26 cellular contexts compared by ENCODE assay signal in genomic region chr3:18562364-18563154, GRCh38.
"Had no signal": no experiment of that assay in that cellular context is flagged by ENCODE, and none has a peak within 500 bp of the region (broad histone marks: within the 10 kb centered on the region; RNA-seq: fewer than 3 reads in every experiment).

No MANE protein-coding gene starts in this region.

- H3K36me3 Mint-ChIP-seq: naive thymus-derived CD8-positive, alpha-beta T cell had no signal

- H3K4me3 Mint-ChIP-seq: activated B cell treated with CpG ODN at 0.5 μM for 24 hours; activated naive CD4-positive, alpha-beta T cell treated with anti-CD3 and anti-CD28 coated beads for 36 hours; activated naive CD8-positive, alpha-beta T cell treated with anti-CD3 and anti-CD28 coated beads for 36 hours; naive thymus-derived CD8-positive, alpha-beta T cell had no signal

- H3K36me3 ChIP-seq: adrenal gland, cardiac muscle cell, colonic mucosa, gastrocnemius medialis, right atrium auricular region, tibial nerve had no signal

- DNase-seq: activated B cell treated with CpG ODN at 0.5 μM for 24 hours; activated CD4-positive, alpha-beta T cell treated with anti-CD3 and anti-CD28 coated beads, Interleukin-2, amount 50 U/mL, for 4 hours; activated CD8-positive, alpha-beta memory T cell treated with anti-CD3 and anti-CD28 coated beads, Interleukin-2, amount 50 U/mL, for 4 hours; activated effector memory CD4-positive, alpha-beta T cell treated with Interleukin-2 at 50 U/mL for 16 hours; activated naive CD4-positive, alpha-beta T cell treated with anti-CD3 and anti-CD28 coated beads for 36 hours; activated naive CD8-positive, alpha-beta T cell treated with anti-CD3 and anti-CD28 coated beads for 36 hours; activated T-cell treated with anti-CD3 and anti-CD28 coated beads, Interleukin-2, amount 50 U/mL, for 48 hours; adrenal gland; aorta; body of pancreas; cerebellar nuclear complex; colonic mucosa; effector CD8-positive, alpha-beta T cell; gastrocnemius medialis; glutamatergic neuron; midbrain; naive thymus-derived CD8-positive, alpha-beta T cell; stimulated activated CD4-positive, alpha-beta T cell treated with anti-CD3 and anti-CD28 coated beads, Interleukin-1b, Interleukin-23, amount 100 ng/mL, for 48 hours; stimulated activated CD4-positive, alpha-beta T cell treated with anti-CD3 and anti-CD28 coated beads, Interleukin-4, amount 100 ng/mL, for 4 hours; stimulated activated CD8-positive, alpha-beta memory T cell treated with anti-CD3 and anti-CD28 coated beads, Interleukin-4, amount 100 ng/mL, for 48 hours; stimulated activated naive CD4-positive, alpha-beta T cell had no signal

- H3K9me3 Mint-ChIP-seq: activated B cell treated with CpG ODN at 0.5 μM for 24 hours; activated naive CD4-positive, alpha-beta T cell treated with anti-CD3 and anti-CD28 coated beads for 36 hours had no signal

- H3K4me3 ChIP-seq: adrenal gland, body of pancreas, cardiac muscle cell, colonic mucosa, gastrocnemius medialis, right atrium auricular region, smooth muscle cell, tibial nerve had no signal

- H3K27ac Mint-ChIP-seq: activated B cell treated with CpG ODN at 0.5 μM for 24 hours; activated naive CD4-positive, alpha-beta T cell treated with anti-CD3 and anti-CD28 coated beads for 36 hours; activated naive CD8-positive, alpha-beta T cell treated with anti-CD3 and anti-CD28 coated beads for 36 hours had no signal

- ATAC-seq: body of pancreas; gastrocnemius medialis; naive thymus-derived CD8-positive, alpha-beta T cell had no signal

- H3K27me3 ChIP-seq: adrenal gland, body of pancreas, cardiac muscle cell, colonic mucosa, gastrocnemius medialis, right atrium auricular region, tibial nerve had no signal

- FAIRE-seq: islet of Langerhans had no signal

- H3K27me3 Mint-ChIP-seq: activated B cell treated with CpG ODN at 0.5 μM for 24 hours; activated naive CD8-positive, alpha-beta T cell treated with anti-CD3 and anti-CD28 coated beads for 36 hours; naive thymus-derived CD8-positive, alpha-beta T cell had no signal
